ENCODE assay signal across 8 cellular contexts in genomic region chr1:9291914-9292360, GRCh38. TPM values are rescaled to one million over a fixed set of nuclear protein-coding genes. Genes with fewer than 3 reads are reported as not detected.
DNase-seq lines count a peak whose midpoint lies in the region; ATAC-seq, FAIRE-seq and TF ChIP-seq lines count a peak whose summit lies in the region.

No MANE protein-coding gene starts in this region.

- TF ChIP-seq POLR2A in HCT116 (IDR thresholded peaks at IDR 0.05; ENCODE audit: borderline replicate concordance, extremely low read depth, insufficient read depth, insufficient read length) (no peak), heart left ventricle (IDR thresholded peaks at IDR 0.05) (no peak)

- peaks cover 36% of the 10 kb centered on the region for H3K79me2 ChIP-seq in HCT116 (ENCODE audit: insufficient read depth, low read length)

- TF ChIP-seq CTCF in HCT116 (IDR thresholded peaks at IDR 0.05 in 2 of 3, conservative IDR thresholded peaks at IDR 0.05 in 1 of 3; ENCODE audit: borderline replicate concordance in 1 of 3, insufficient read depth in 1 of 3, low read depth in 2 of 3, low read length in 2 of 3) (no peak), activated B cell treated with CpG ODN at 0.5 μM for 24 hours (IDR thresholded peaks at IDR 0.05) (no peak), heart left ventricle (IDR thresholded peaks at IDR 0.05) (no peak)

- POLR2A ChIA-PET in HCT116 (lab: Charles Lee) (interaction anchor here (0.9 kb wide), 1 partner anchor 11 kb away, joined by 3 read pairs; no protein-coding TSS in a partner anchor), activated B cell treated with CpG ODN at 0.5 μM for 24 hours (lab: Charles Lee) (interaction anchor here (0.5 to 1.3 kb wide), 5 partner anchors 126 to 1880 kb away, joined by 3 to 4 read pairs (median 3); no protein-coding TSS in a partner anchor)

- peaks cover 19 to 30% of the 10 kb centered on the region in 2 experiments for H3K4me1 ChIP-seq in HCT116 (ENCODE audit: control insufficient read depth in 1 of 2, insufficient read depth in 2 of 2, low read length in 2 of 2)
- peaks cover 0 to 52% (median 31%) of the 10 kb centered on the region in 12 donors for H3K4me1 ChIP-seq in heart left ventricle

- peaks cover 6% of the 10 kb centered on the region for H3K9me3 Mint-ChIP-seq in activated B cell treated with CpG ODN at 0.5 μM for 24 hours

- peak overlapping the region; percentile 67 for H3K4me3 Mint-ChIP-seq in activated B cell treated with CpG ODN at 0.5 μM for 24 hours

- no peaks in the 10 kb centered on the region for H4K20me1 ChIP-seq in HCT116 (ENCODE audit: insufficient read depth)

- H2AFZ ChIP-seq in HCT116 (ENCODE audit: low read depth, low read length, poor library complexity, severe bottlenecking) = no peak overlapping the region

- peak overlapping the region; percentile 68 for H3K4me2 ChIP-seq in HCT116 (ENCODE audit: low read length)

- RAD21 ChIA-PET in HCT116 (lab: Charles Lee; ENCODE audit: low non-redundant PET in 1 of 2, low total read pairs in 2 of 2, uncharacterized antibody in 2 of 2, unreplicated experiment in 2 of 2) = interaction anchor here in 1 of 2 experiments (1.1 kb wide), 1 partner anchor 164 kb away, joined by 4 read pairs; no protein-coding TSS in a partner anchor

- 0 out of 4 replicates have a peak, but pooled peaks cover 0 to 3% of the 10 kb centered on the region in 2 experiments for H3K36me3 ChIP-seq in HCT116 (ENCODE audit: control insufficient read depth in 1 of 2, insufficient read depth in 2 of 2, low read length in 2 of 2)
- no peaks in the 10 kb centered on the region for H3K36me3 ChIP-seq in heart left ventricle

- FAIRE-seq in GM19239 (lab: Jason Lieb, UNC) = no peak

- H3K9ac ChIP-seq in HCT116 (ENCODE audit: low read length) = no peak overlapping the region

- H3K4me3 ChIP-seq in HCT116 (replicated peaks in 1 of 2; ENCODE audit: low read depth in 1 of 2, low read length in 2 of 2) = peak overlapping the region in 1 of 2 experiments; percentile 92; a peak in 2 of 4 replicates
- peak overlapping the region; percentile 60 to 100 (median 91) for H3K4me3 ChIP-seq in heart left ventricle

- no peak overlapping the region for H3K27ac Mint-ChIP-seq in activated B cell treated with CpG ODN at 0.5 μM for 24 hours

- peaks cover 6% of the 10 kb centered on the region for H3K4me1 Mint-ChIP-seq in activated B cell treated with CpG ODN at 0.5 μM for 24 hours

- H3K27me3 ChIP-seq in HCT116 (ENCODE audit: insufficient read depth, low read length) = no peaks in the 10 kb centered on the region
- no peaks in the 10 kb centered on the region for H3K27me3 ChIP-seq in heart left ventricle

- H3K27ac ChIP-seq in HCT116 (ENCODE audit: low read depth, low read length) = no peak overlapping the region; the same call in 1 of the 2 replicates
- H3K27ac ChIP-seq in heart left ventricle = peak overlapping the region; percentile 73 to 93 (median 84)

- no peak for TF ChIP-seq RAD21 in HCT116 (IDR thresholded peaks at IDR 0.05; ENCODE audit: low read depth)

- CTCF ChIA-PET in HCT116 (lab: Charles Lee) = interaction anchor here (0.9 to 1.3 kb wide), 3 partner anchors 25 to 199 kb away, joined by 4 read pairs; no protein-coding TSS in a partner anchor
- CTCF ChIA-PET in activated B cell treated with CpG ODN at 0.5 μM for 24 hours (lab: Charles Lee) = interaction anchor here (0.6 to 6.0 kb wide), 3 partner anchors 135 to 199 kb away, joined by 3 to 200 read pairs (median 8); no protein-coding TSS in a partner anchor

- intact Hi-C loops in HCT116 (cut with micrococcal nuclease) (no loop called here), activated B cell treated with CpG ODN at 0.5 μM for 24 hours (cut with micrococcal nuclease) (loop anchor here (1.0 to 2.0 kb wide), 3 partner anchors 71 to 134 kb away; no protein-coding TSS in a partner anchor), heart left ventricle (cut with DNase I) (loop anchor here in 8 of 10 donors (2.0 to 10.0 kb wide), 10 partner anchors 80 to 200 kb away; no protein-coding TSS in a partner anchor)

- H3K9me2 ChIP-seq in HCT116 (ENCODE audit: insufficient read depth) = no peaks in the 10 kb centered on the region

- no peak for DNase-seq in HCT116 (ENCODE audit: low read depth, low spot score)
- DNase-seq in activated B cell treated with CpG ODN at 0.5 μM for 24 hours = no peak
- DNase-seq in heart left ventricle = peak; percentile 48 to 72 (median 50)
- DNase-seq in renal cortical epithelial cell (ENCODE audit: low read depth) = peak; percentile 29
- DNase-seq in GM19239 (ENCODE audit: insufficient read length, low spot score) = no peak
- DNase-seq in activated effector memory CD4-positive, alpha-beta T cell treated with anti-CD3 and anti-CD28 coated beads, Interleukin-2, amount 50 U/mL, for 16 hours = no peak
- DNase-seq in DMS114 treated with DMSO at 0.1 percent for 48 hours (lab: John Stamatoyannopoulos, UW; ENCODE audit: unreplicated experiment) = no peak
- no peak for DNase-seq in activated CD4-positive, alpha-beta T cell treated with anti-CD3 and anti-CD28 coated beads, Interleukin-2, amount 50 U/mL, for 1 hour

- H3K9me3 ChIP-seq in HCT116 (ENCODE audit: control insufficient read depth in 1 of 2, insufficient read depth in 1 of 2, low read depth in 1 of 2, low read length in 2 of 2) = peaks cover 8 to 13% of the 10 kb centered on the region in 2 experiments; a peak in 2 of 4 replicates
- H3K9me3 ChIP-seq in heart left ventricle = peaks cover 0 to 27% (median 16%) of the 10 kb centered on the region in 12 donors

- no peaks in the 10 kb centered on the region for H3K27me3 Mint-ChIP-seq in activated B cell treated with CpG ODN at 0.5 μM for 24 hours

- 19 to 29% (median 24%) methylated on average over 11 to 13 of the region's 13 CpGs for WGBS in heart left ventricle, 4 donors

- BruUV-seq in HCT116 (replicated peaks; lab: Mats Ljungman, UMichigan) = no TSS peak

- no peaks in the 10 kb centered on the region for H3K36me3 Mint-ChIP-seq in activated B cell treated with CpG ODN at 0.5 μM for 24 hours (ENCODE audit: low read depth)

- ATAC-seq in HCT116 (no peak), activated B cell treated with CpG ODN at 0.5 μM for 24 hours (ENCODE audit: low read depth) (no peak), heart left ventricle (no peak)

TF ChIP-seq in HCT116, 20 proteins besides CTCF, POLR2A, EP300 and RAD21:
- TF ChIP-seq ZBTB33 (IDR thresholded peaks at IDR 0.05; ENCODE audit: extremely low read depth, insufficient replicate concordance, low read length) = no peak
- no peak for TF ChIP-seq ELF1 (IDR thresholded peaks at IDR 0.05; ENCODE audit: borderline replicate concordance, low read depth)
- TF ChIP-seq SIN3A (IDR thresholded peaks at IDR 0.05; ENCODE audit: low read depth) = no peak
- TF ChIP-seq SRF (IDR thresholded peaks at IDR 0.05; ENCODE audit: low read depth) = no peak
- no peak for TF ChIP-seq SP1 (IDR thresholded peaks at IDR 0.05; ENCODE audit: low read depth)
- TF ChIP-seq MAX (IDR thresholded peaks at IDR 0.05) = no peak
- no peak for TF ChIP-seq EZH2phosphoT487 (IDR thresholded peaks at IDR 0.05; ENCODE audit: borderline replicate concordance)
- TF ChIP-seq FOSL1 (IDR thresholded peaks at IDR 0.05; ENCODE audit: low read depth) = no peak
- TF ChIP-seq YY1 (IDR thresholded peaks at IDR 0.05; ENCODE audit: extremely low read depth, insufficient replicate concordance, low read depth, low read length) = no peak

RNA-seq across cellular contexts. Expression of gene SPSB1, which starts 0.8 kb away (rescaled TPM):
- total RNA-seq in HCT116 (2021; ENCODE audit: unreplicated experiment) (10.8 TPM), activated B cell treated with CpG ODN at 0.5 μM for 24 hours (5.8 and 6.1 TPM in 2 replicates), heart left ventricle (10 to 100 TPM in 3 of 9 donors, 1 to 10 TPM in 6; 7.7 to 27.2 (median 9.2) TPM), renal cortical epithelial cell (22.4 and 34.7 TPM in 2 replicates)
- 10.1 and 10.3 TPM in 2 replicates for polyA plus RNA-seq in HCT116 (2012)
- polyA plus RNA-seq in heart left ventricle = 10 to 100 TPM in 1 of 2 donors, 1 to 10 TPM in 1; 7.0 to 10.9 TPM

RNA-seq across cellular contexts. Expression of gene H6PD, which starts 57.4 kb away (rescaled TPM):
- total RNA-seq in HCT116 (2021; ENCODE audit: unreplicated experiment) (16.2 TPM), activated B cell treated with CpG ODN at 0.5 μM for 24 hours (20.3 and 21.9 TPM in 2 replicates), heart left ventricle (10 to 100 TPM; 16.0 to 54.5 (median 27.9) TPM), renal cortical epithelial cell (14.8 and 31.5 TPM in 2 replicates)
- polyA plus RNA-seq in HCT116 (2012) = 11.7 TPM in 2 replicates
- 10 to 100 TPM; 11.0 to 15.7 TPM for polyA plus RNA-seq in heart left ventricle

Comparison
In these comparisons a context has a peak if more than half of its experiments do, and no peak if none do; other contexts are left out.
1. DNase-seq: peak in heart left ventricle (5 of 5) and renal cortical epithelial cell (single experiment); none in HCT116 (single experiment), activated B cell treated with CpG ODN at 0.5 μM for 24 hours (single experiment), GM19239 (single experiment), activated effector memory CD4-positive, alpha-beta T cell treated with anti-CD3 and anti-CD28 coated beads, Interleukin-2, amount 50 U/mL, for 16 hours (single experiment), DMS114 treated with DMSO at 0.1 percent for 48 hours (single experiment) and activated CD4-positive, alpha-beta T cell treated with anti-CD3 and anti-CD28 coated beads, Interleukin-2, amount 50 U/mL, for 1 hour (single experiment).